ENCODE assay signal across 9 cellular contexts in the genomic region with DNA sequence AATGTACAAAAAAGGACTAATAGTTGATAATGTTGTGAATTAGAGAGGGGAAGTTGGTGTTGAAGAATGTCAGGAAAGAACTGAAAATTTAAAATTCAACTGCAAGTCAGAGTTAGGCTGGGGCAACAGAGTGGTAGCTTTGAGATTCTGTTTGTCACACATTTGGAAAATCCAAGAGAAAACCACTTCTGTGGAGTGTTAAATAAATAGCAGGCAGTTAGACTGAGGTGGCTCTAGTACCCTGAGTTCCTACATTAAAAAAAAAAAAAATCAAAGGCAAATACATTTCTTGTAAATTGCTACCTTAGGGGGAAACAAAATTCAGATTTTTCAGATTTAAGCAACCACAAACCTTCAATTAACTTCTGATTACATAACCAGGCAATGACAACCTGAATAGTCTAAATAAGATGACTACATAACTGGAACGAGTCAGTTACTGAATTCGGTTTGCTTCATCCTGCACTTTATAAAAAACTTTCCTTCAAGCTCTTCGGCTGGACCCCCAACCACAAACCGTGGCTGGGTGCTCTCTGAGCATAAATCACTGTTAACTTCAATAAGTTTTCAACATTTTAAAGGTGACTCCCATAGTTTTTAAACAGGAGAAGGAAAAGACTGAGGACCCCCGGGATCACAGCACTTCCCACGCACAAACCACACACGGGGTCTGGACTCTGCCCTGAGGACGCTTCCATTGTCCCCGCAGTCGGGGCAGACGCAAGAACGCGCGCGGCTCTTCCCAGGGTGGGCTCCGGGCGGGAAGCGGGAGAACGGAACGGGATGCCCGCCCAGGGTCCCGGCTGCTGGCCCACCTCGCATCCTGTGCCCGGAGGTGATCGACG. TPM values are rescaled to one million over a fixed set of nuclear protein-coding genes. Genes with fewer than 3 reads are reported as not detected.
DNase-seq lines count a peak whose midpoint lies in the region; ATAC-seq and TF ChIP-seq lines count a peak whose summit lies in the region.
"Had no signal": no experiment of that assay in that cellular context is flagged by ENCODE, and none has a peak within 500 bp of the region (broad histone marks: within the 10 kb centered on the region; RNA-seq: fewer than 3 reads in every experiment).

No MANE protein-coding gene starts in this region.

- peak overlapping the region; percentile 9 for H3K27ac ChIP-seq in OCI-LY1 (ENCODE audit: low read depth, low read length, poor library complexity, severe bottlenecking)

- no peak for TF ChIP-seq CTCF in GM06990 (IDR thresholded peaks at IDR 0.05; ENCODE audit: insufficient read depth, low read length, poor library complexity, severe bottlenecking)
- no peak for TF ChIP-seq CTCF in OCI-LY1 (IDR thresholded peaks at IDR 0.05; ENCODE audit: low read length)

- H3K4me1 ChIP-seq in OCI-LY1 (ENCODE audit: insufficient read depth, low read length, severe bottlenecking) (peaks cover 13% of the 10 kb centered on the region), endocrine pancreas (ENCODE audit: control insufficient read depth, insufficient read depth, low read length) (no peaks in the 10 kb centered on the region)

- peaks cover 7 to 29% (median 24%) of the 10 kb centered on the region in 4 donors for H3K4me1 Mint-ChIP-seq in naive thymus-derived CD8-positive, alpha-beta T cell

- H3K27me3 Mint-ChIP-seq in naive thymus-derived CD8-positive, alpha-beta T cell, result no peaks in the 10 kb centered on the region

- H3K79me2 ChIP-seq in OCI-LY1 (ENCODE audit: insufficient read depth, low read length), result peaks cover 11% of the 10 kb centered on the region

- H3K36me3 ChIP-seq in GM06990 (ENCODE audit: control insufficient read depth, insufficient read depth, low read length) (no peaks in the 10 kb centered on the region), OCI-LY1 (ENCODE audit: insufficient read depth, low read length) (peaks cover 11% of the 10 kb centered on the region; the same call in 1 of the 2 replicates), endocrine pancreas (ENCODE audit: control insufficient read depth, insufficient read depth, low read length) (no peaks in the 10 kb centered on the region)

- POLR2A ChIA-PET in naive thymus-derived CD8-positive, alpha-beta T cell (lab: Charles Lee), result interaction anchor here (0.6 to 3.3 kb wide), 12 partner anchors 14 to 526 kb away, joined by 3 to 37 read pairs (median 6); a partner anchor contains a TSS

- no peaks in the 10 kb centered on the region for H3F3A ChIP-seq in OCI-LY1 (ENCODE audit: insufficient read depth, low read length)

- H3K9me2 ChIP-seq in OCI-LY1 (ENCODE audit: low read depth, low read length), result no peaks in the 10 kb centered on the region

- H3K4me3 ChIP-seq in GM06990 (replicated peaks; ENCODE audit: low read depth, low read length) (peak overlapping the region; percentile 79), OCI-LY1 (ENCODE audit: low read depth, low read length, poor library complexity, severe bottlenecking) (peak overlapping the region; percentile 78), endocrine pancreas (ENCODE audit: control insufficient read depth, insufficient read depth, low read length) (peak overlapping the region; percentile 82)
- H3K4me3 ChIP-seq: K562 had no signal

- no peaks in the 10 kb centered on the region for H3K9me3 Mint-ChIP-seq in naive thymus-derived CD8-positive, alpha-beta T cell

- H3K9ac ChIP-seq in OCI-LY1 (ENCODE audit: low read length) (peak overlapping the region; percentile 74), endocrine pancreas (ENCODE audit: control insufficient read depth, insufficient read depth, low read length) (no peak overlapping the region)

- DNase-seq in GM06990 (ENCODE audit: extremely low read depth, insufficient read length) (no peak), NCI-H524 treated with DMSO at 0.1 percent for 48 hours (lab: John Stamatoyannopoulos, UW) (no peak), OCI-M2 (lab: John Stamatoyannopoulos, UW; ENCODE audit: unreplicated experiment) (no peak), cortex of kidney (lab: John Stamatoyannopoulos, UW) (no peak)
- peak in 6 of 10 donors; percentile 18 to 57 (median 26) for DNase-seq in naive thymus-derived CD8-positive, alpha-beta T cell
- DNase-seq in activated CD4-positive, CD25-positive, alpha-beta regulatory T cell treated with anti-CD3 and anti-CD28 coated beads, Interleukin-2, amount 50 U/mL, for 72 hours, result no peak

- H3K27me3 ChIP-seq in GM06990 (replicated peaks; ENCODE audit: control insufficient read depth, insufficient read depth, low read length), result no peaks in the 10 kb centered on the region
- no peaks in the 10 kb centered on the region for H3K27me3 ChIP-seq in OCI-LY1 (ENCODE audit: insufficient read depth, low read length)
- no peaks in the 10 kb centered on the region for H3K27me3 ChIP-seq in endocrine pancreas (ENCODE audit: control insufficient read depth, insufficient read depth, low read length)

- ATAC-seq in naive thymus-derived CD8-positive, alpha-beta T cell, result peak; percentile 24 to 27

- H2AFZ ChIP-seq in OCI-LY1 (ENCODE audit: low read length), result no peak overlapping the region

- no peaks in the 10 kb centered on the region for H4K20me1 ChIP-seq in OCI-LY1 (ENCODE audit: insufficient read depth, low read length)

- peak overlapping the region; percentile 87 to 98 (median 95) for H3K27ac Mint-ChIP-seq in naive thymus-derived CD8-positive, alpha-beta T cell

- peak overlapping the region; percentile 80 for H3K4me2 ChIP-seq in OCI-LY1 (ENCODE audit: low read length)

- H3K4me3 Mint-ChIP-seq in naive thymus-derived CD8-positive, alpha-beta T cell, result peak overlapping the region; percentile 90 to 99 (median 96)

- peaks cover 6% of the 10 kb centered on the region; the same call in 1 of the 2 replicates for H3K9me3 ChIP-seq in OCI-LY1 (ENCODE audit: low read length)
- H3K9me3 ChIP-seq in endocrine pancreas (ENCODE audit: control insufficient read depth, low read length), result no peaks in the 10 kb centered on the region

- H3K36me3 Mint-ChIP-seq in naive thymus-derived CD8-positive, alpha-beta T cell, result peaks cover 0 to 8% (median 5%) of the 10 kb centered on the region in 3 donors

RNA-seq across cellular contexts. Expression of a gene that starts 0.7 kb away (rescaled TPM):
- 10 to 100 TPM; 11.7 to 11.8 TPM for total RNA-seq in naive thymus-derived CD8-positive, alpha-beta T cell
- 1 to 10 TPM; 2.8 to 5.9 (median 3.4) TPM for polyA plus RNA-seq in naive thymus-derived CD8-positive, alpha-beta T cell

RNA-seq across cellular contexts. Expression of a gene that starts 39.2 kb away (rescaled TPM):
- 10 to 100 TPM; 10.9 to 13.1 TPM for total RNA-seq in naive thymus-derived CD8-positive, alpha-beta T cell
- polyA plus RNA-seq in naive thymus-derived CD8-positive, alpha-beta T cell, result 1 to 10 TPM in 2 of 3 donors, under 1 TPM in 1; 0.68 to 2.7 (median 2.1) TPM

Comparison
In these comparisons a context has a peak if more than half of its experiments do, and no peak if none do; other contexts are left out.
1. DNase-seq: peak in naive thymus-derived CD8-positive, alpha-beta T cell (6 of 10); none in GM06990 (single experiment), NCI-H524 treated with DMSO at 0.1 percent for 48 hours (single experiment), OCI-M2 (single experiment), activated CD4-positive, CD25-positive, alpha-beta regulatory T cell treated with anti-CD3 and anti-CD28 coated beads, Interleukin-2, amount 50 U/mL, for 72 hours (single experiment) and cortex of kidney (single experiment).
2. Peak in every context shown above with its lines, with median percentiles within 50 percentile points of each other: H3K4me3 ChIP-seq.